13 cellular contexts compared by ENCODE assay signal in genomic region chr3:62601238-62601856, GRCh38.
A peak's percentile ranks its signal among the peaks of the same experiment; 100 is the strongest.
DNase-seq lines count a peak whose midpoint lies in the region; TF ChIP-seq lines count a peak whose summit lies in the region.
"Had no signal": no experiment of that assay in that cellular context is flagged by ENCODE, and none has a peak within 500 bp of the region (broad histone marks: within the 10 kb centered on the region; RNA-seq: fewer than 3 reads in every experiment).

No MANE protein-coding gene starts in this region.

- no peak for TF ChIP-seq POLR2A in tibial nerve (IDR thresholded peaks at IDR 0.05)

- peak overlapping the region; percentile 93 for H3K27ac ChIP-seq in smooth muscle cell (ENCODE audit: low read depth)
- H3K27ac ChIP-seq in tibial nerve = no peak overlapping the region
- H3K27ac ChIP-seq: 22Rv1, coronary artery, SJSA1 had no signal

- H4K20me1 ChIP-seq in smooth muscle cell (ENCODE audit: low read depth) = no peaks in the 10 kb centered on the region

- peak; percentile 17 for DNase-seq in DMS 273 (lab: John Stamatoyannopoulos, UW; ENCODE audit: unreplicated experiment)
- no peak for DNase-seq in DMS 273 treated with DMSO at 0.1 percent for 48 hours (lab: John Stamatoyannopoulos, UW)
- peak; percentile 92 for DNase-seq in RKO (ENCODE audit: low spot score)
- DNase-seq in fibroblast of mammary gland (ENCODE audit: low read depth) = peak; percentile 93
- DNase-seq in smooth muscle cell (lab: John Stamatoyannopoulos, UW; ENCODE audit: unreplicated experiment) = no peak
- no peak for DNase-seq in tibial nerve (ENCODE audit: low spot score in 2 of 2)
- no peak for DNase-seq in NCI-H1105 treated with DMSO at 0.1 percent for 48 hours (lab: John Stamatoyannopoulos, UW)
- DNase-seq in NCI-H2107 treated with DMSO at 0.1 percent for 48 hours (lab: John Stamatoyannopoulos, UW; ENCODE audit: unreplicated experiment) = no peak
- DNase-seq: activated naive CD4-positive, alpha-beta T cell treated with anti-CD3 and anti-CD28 coated beads for 36 hours had no signal

- no peak overlapping the region for H3K9ac ChIP-seq in smooth muscle cell (ENCODE audit: low read depth)

- H3K4me2 ChIP-seq in smooth muscle cell = no peak overlapping the region

- TF ChIP-seq CTCF in fibroblast of mammary gland (conservative IDR thresholded peaks at IDR 0.05; ENCODE audit: control insufficient read depth, insufficient read depth, low read depth, low read length) (no peak), smooth muscle cell (IDR thresholded peaks at IDR 0.05; ENCODE audit: borderline replicate concordance, insufficient read depth, poor library complexity, severe bottlenecking) (no peak), tibial nerve (IDR thresholded peaks at IDR 0.05) (no peak)

- TF ChIP-seq EP300 in tibial nerve (IDR thresholded peaks at IDR 0.05) = no peak

- H3K79me2 ChIP-seq in smooth muscle cell (ENCODE audit: low read depth) = no peaks in the 10 kb centered on the region

- no peak overlapping the region for H2AFZ ChIP-seq in smooth muscle cell (ENCODE audit: low read depth)

- H3K36me3 ChIP-seq in smooth muscle cell (ENCODE audit: low read depth) = no peaks in the 10 kb centered on the region
- no peaks in the 10 kb centered on the region for H3K36me3 ChIP-seq in tibial nerve
- H3K36me3 ChIP-seq: SJSA1 had no signal

- 66% methylated on average over 5 of the region's 5 CpGs for WGBS in smooth muscle cell (ENCODE audit: low lambda C conversion rate)
- WGBS in tibial nerve, 2 donors = 53 to 55% methylated on average over 5 of the region's 5 CpGs

- H3F3A ChIP-seq in smooth muscle cell (ENCODE audit: low read depth) = no peaks in the 10 kb centered on the region

- H3K4me3 ChIP-seq in fibroblast of mammary gland (ENCODE audit: control insufficient read depth, low read depth, low read length) (no peak overlapping the region), smooth muscle cell (no peak overlapping the region), tibial nerve (no peak overlapping the region)
- H3K4me3 ChIP-seq: coronary artery, SJSA1, skin epidermis had no signal

- H3K4me1 ChIP-seq in smooth muscle cell (ENCODE audit: low read depth) (peaks cover 23% of the 10 kb centered on the region), tibial nerve (peaks cover 0 to 5% (median 0%) of the 10 kb centered on the region in 4 donors)

- H3K27me3 ChIP-seq in smooth muscle cell (ENCODE audit: low read depth) (no peaks in the 10 kb centered on the region), tibial nerve (no peaks in the 10 kb centered on the region)
- H3K27me3 ChIP-seq: SJSA1 had no signal

- no peaks in the 10 kb centered on the region for H3K9me3 ChIP-seq in smooth muscle cell (replicated peaks; ENCODE audit: low read depth)
- no peaks in the 10 kb centered on the region for H3K9me3 ChIP-seq in tibial nerve
- H3K9me3 ChIP-seq: SJSA1 had no signal

Comparison
In these comparisons a context has a peak if more than half of its experiments do, and no peak if none do; other contexts are left out.
1. DNase-seq: peak in DMS 273 (single experiment), RKO (single experiment) and fibroblast of mammary gland (single experiment); none in DMS 273 treated with DMSO at 0.1 percent for 48 hours (single experiment), smooth muscle cell (single experiment), tibial nerve (0 of 2), NCI-H1105 treated with DMSO at 0.1 percent for 48 hours (single experiment) and NCI-H2107 treated with DMSO at 0.1 percent for 48 hours (single experiment).